Comparison of ENCODE assay signal across 8 cellular contexts in genomic region chr9:109779711-109780452, GRCh38. TPM values are rescaled to one million over a fixed set of nuclear protein-coding genes. Genes with fewer than 3 reads are reported as not detected.
A peak's percentile ranks its signal among the peaks of the same experiment; 100 is the strongest.
DNase-seq lines count a peak whose midpoint lies in the region; ATAC-seq, FAIRE-seq and TF ChIP-seq lines count a peak whose summit lies in the region.

Gene PALM2AKAP2, plus strand, starts transcription at chr9:109780198. Its CDS starts 291 bp downstream, at chr9:109780489.

- no peak for FAIRE-seq in A549 (lab: Jason Lieb, UNC)

- ATAC-seq in A549, result peak; percentile 93 to 96
- ATAC-seq in GM21528 (IDR thresholded peaks at IDR 0.05; ENCODE audit: low FRiP score, unreplicated experiment), result no peak

- TF ChIP-seq EP300 in A549 (IDR thresholded peaks at IDR 0.05) (no peak), SK-N-SH (IDR thresholded peaks at IDR 0.05; ENCODE audit: borderline replicate concordance in 1 of 2, low read depth in 1 of 2, low read length in 1 of 2) (no peak), neural cell (conservative IDR thresholded peaks at IDR 0.05; ENCODE audit: poor library complexity, severe bottlenecking) (peak; percentile 42)

- no peak within 1 kb of the TSS for H2BK5ac ChIP-seq in H9 (ENCODE audit: insufficient read length, low read length)

- H3K9me3 ChIP-seq in A549 (no peaks in the 10 kb centered on the region), H9 (ENCODE audit: control insufficient read depth, low read depth, low read length) (no peaks in the 10 kb centered on the region), SK-N-SH (no peaks in the 10 kb centered on the region), neural cell (ENCODE audit: low read length) (no peaks in the 10 kb centered on the region), BE2C (no peaks in the 10 kb centered on the region)

- POLR2A ChIA-PET in A549 (lab: Yijun Ruan, JAX), result no interaction called here
- POLR2A ChIA-PET in SK-N-SH (lab: Yijun Ruan, JAX), result no interaction called here

- CTCF ChIA-PET in A549 (lab: Yijun Ruan, JAX), result interaction anchor here (0.7 to 2.6 kb wide), 6 partner anchors 10 to 206 kb away, joined by 3 to 9 read pairs (median 4); no protein-coding TSS in a partner anchor
- CTCF ChIA-PET in SK-N-SH (lab: Yijun Ruan, JAX), result no interaction called here

- H2BK12ac ChIP-seq in H9 (ENCODE audit: insufficient read length, low read depth, low read length), result no peak within 1 kb of the TSS

- TF ChIP-seq RAD21 in A549 (conservative IDR thresholded peaks at IDR 0.05 in 1 of 2, IDR thresholded peaks at IDR 0.05 in 1 of 2) (0 out of 5 replicates have a peak, but pooled peaks of 1 of the 2 experiments have one; percentile 31), SK-N-SH (IDR thresholded peaks at IDR 0.05; ENCODE audit: low read length) (no peak), neural cell (conservative IDR thresholded peaks at IDR 0.05) (peak; percentile 47)

- no peak within 1 kb of the TSS for H3K23ac ChIP-seq in H9 (ENCODE audit: insufficient read length, low read depth, low read length)

- no peak within 1 kb of the TSS for H3K56ac ChIP-seq in H9 (ENCODE audit: insufficient read length, low read depth, low read length)

- H3K27me3 Mint-ChIP-seq in H9 (ENCODE audit: low read depth), result peaks cover 43% of the 10 kb centered on the region

- H2BK120ac ChIP-seq in H9 (ENCODE audit: low read depth, low read length, poor library complexity, severe bottlenecking), result no peak within 1 kb of the TSS

- no peak within 1 kb of the TSS for H3K27ac Mint-ChIP-seq in H9

- H3K4me2 ChIP-seq in A549, result peak within 1 kb of the TSS; percentile 100
- peak within 1 kb of the TSS; percentile 88 for H3K4me2 ChIP-seq in H9 (ENCODE audit: insufficient read depth, insufficient read length, low read length)
- peak within 1 kb of the TSS; percentile 82 for H3K4me2 ChIP-seq in SK-N-SH
- H3K4me2 ChIP-seq in neural cell (ENCODE audit: low read length), result peak within 1 kb of the TSS; percentile 82

- TF ChIP-seq POLR2A in A549 (IDR thresholded peaks at IDR 0.05; ENCODE audit: low read length), result peak; percentile 9; the same call in 1 of the 2 replicates

- H3K4me1 ChIP-seq in A549 (0 out of 3 replicates have a peak, but pooled peaks cover 3% of the 10 kb centered on the region), H9 (ENCODE audit: insufficient read depth, low read length) (0 out of 2 replicates have a peak, but pooled peaks cover 2% of the 10 kb centered on the region), SK-N-SH (ENCODE audit: control insufficient read depth in 1 of 2, insufficient read depth in 2 of 2, low read depth in 1 of 2, low read length in 1 of 2) (no peaks in the 10 kb centered on the region), BE2C (no peaks in the 10 kb centered on the region)

- peaks cover 6% of the 10 kb centered on the region for H3K23me2 ChIP-seq in H9 (ENCODE audit: insufficient read length, low read depth, low read length, poor library complexity, severe bottlenecking)

- peak within 1 kb of the TSS; percentile 74 to 91 for H3K4me3 Mint-ChIP-seq in H9

- H3K4ac ChIP-seq in H9 (ENCODE audit: low read depth, low read length), result no peak within 1 kb of the TSS

- no peak within 1 kb of the TSS for H3K18ac ChIP-seq in H9 (ENCODE audit: insufficient read length, low read depth, low read length)

- TF ChIP-seq CTCF in A549 (IDR thresholded peaks at IDR 0.05) (peak; percentile 43), H9 (conservative IDR thresholded peaks at IDR 0.05) (peak; percentile 41; the same call in 2 of the 3 replicates), SK-N-SH (IDR thresholded peaks at IDR 0.05) (peak; percentile 54), neural cell (IDR thresholded peaks at IDR 0.05; ENCODE audit: poor library complexity, severe bottlenecking) (peak; percentile 71), BE2C (IDR thresholded peaks at IDR 0.05; ENCODE audit: low read depth, low read length) (no peak)

- peak within 1 kb of the TSS; percentile 67 to 77 for H3K27ac ChIP-seq in A549
- H3K27ac ChIP-seq in H9 (ENCODE audit: insufficient read length, low read depth, low read length), result no peak within 1 kb of the TSS
- H3K27ac ChIP-seq in SK-N-SH (ENCODE audit: low read depth in 2 of 2, low read length in 1 of 2), result peak within 1 kb of the TSS; percentile 58 to 93; a peak in 3 of 4 replicates
- no peak within 1 kb of the TSS for H3K27ac ChIP-seq in neural cell (ENCODE audit: low read length)

- no peak within 1 kb of the TSS for H2AK5ac ChIP-seq in H9 (ENCODE audit: insufficient read length, low read length)

- no peaks in the 10 kb centered on the region; the same call in 1 of the 2 replicates for H3K27me3 ChIP-seq in H9 (ENCODE audit: insufficient read depth, low read length)
- H3K27me3 ChIP-seq in SK-N-SH (ENCODE audit: insufficient read depth), result no peaks in the 10 kb centered on the region
- peaks cover 7% of the 10 kb centered on the region for H3K27me3 ChIP-seq in neural cell (ENCODE audit: insufficient read depth, low read depth, low read length)
- peaks cover 15% of the 10 kb centered on the region for H3K27me3 ChIP-seq in BE2C

- H3K9ac ChIP-seq in H9 (ENCODE audit: extremely low read depth, insufficient read length, low read length) (peak within 1 kb of the TSS; percentile 25), SK-N-SH (peak within 1 kb of the TSS; percentile 99), neural cell (ENCODE audit: low read length) (peak within 1 kb of the TSS; percentile 61)

- H4K5ac ChIP-seq in H9 (ENCODE audit: insufficient read length, low read depth, low read length), result no peak within 1 kb of the TSS

- H3K4me1 Mint-ChIP-seq in H9, result peaks cover 4 to 13% of the 10 kb centered on the region in 2 experiments

- no peaks in the 10 kb centered on the region for H3K79me1 ChIP-seq in H9 (ENCODE audit: insufficient read depth, low read depth, low read length, poor library complexity, severe bottlenecking)

- H3F3A ChIP-seq in SK-N-SH (replicated peaks; ENCODE audit: insufficient read depth) (no peaks in the 10 kb centered on the region), neural cell (ENCODE audit: insufficient read depth, low read length, poor library complexity, severe bottlenecking) (no peaks in the 10 kb centered on the region)

- no peak within 1 kb of the TSS for H3T11ph ChIP-seq in H9 (ENCODE audit: low read length)

- no peak within 1 kb of the TSS for H2BK20ac ChIP-seq in H9 (ENCODE audit: low read depth, low read length, poor library complexity, severe bottlenecking)

- H4K20me1 ChIP-seq in H9 (ENCODE audit: control insufficient read depth, insufficient read depth, insufficient read length), result no peaks in the 10 kb centered on the region
- peaks cover 3% of the 10 kb centered on the region; the same call in 1 of the 2 replicates for H4K20me1 ChIP-seq in SK-N-SH (ENCODE audit: insufficient read depth)
- H4K20me1 ChIP-seq in neural cell (ENCODE audit: insufficient read depth), result no peaks in the 10 kb centered on the region

- no peaks in the 10 kb centered on the region for H3K9me2 ChIP-seq in SK-N-SH
- H3K9me2 ChIP-seq in neural cell (ENCODE audit: insufficient read depth, low read length), result no peaks in the 10 kb centered on the region

- H3K14ac ChIP-seq in H9 (ENCODE audit: insufficient read depth, low read length), result peak within 1 kb of the TSS; percentile 52; the same call in 1 of the 2 replicates

- H3K9me3 Mint-ChIP-seq in H9, result no peaks in the 10 kb centered on the region

- H4K91ac ChIP-seq in H9 (ENCODE audit: insufficient read length, low read depth, low read length), result no peak within 1 kb of the TSS

- H2AFZ ChIP-seq in H9 (ENCODE audit: low read length), result peak within 1 kb of the TSS; percentile 63
- H2AFZ ChIP-seq in SK-N-SH (ENCODE audit: low read depth), result peak within 1 kb of the TSS; percentile 67; the same call in 1 of the 2 replicates
- H2AFZ ChIP-seq in neural cell (ENCODE audit: low read depth, low read length), result peak within 1 kb of the TSS; percentile 33

- no peaks in the 10 kb centered on the region for H3K36me3 Mint-ChIP-seq in H9 (ENCODE audit: insufficient read depth in 1 of 3, low read depth in 3 of 3)

- no peak within 1 kb of the TSS for H4K8ac ChIP-seq in H9 (replicated peaks; ENCODE audit: insufficient read length, low read depth, low read length)

- H2BK15ac ChIP-seq in H9 (ENCODE audit: low read depth, low read length), result no peak within 1 kb of the TSS

- DNase-seq in A549 (ENCODE audit: low read depth in 1 of 2, low spot score in 1 of 2), result peak; percentile 39 to 43
- DNase-seq in H9, result peak; percentile 68
- peak; percentile 47 for DNase-seq in SK-N-SH
- peak; percentile 48 for DNase-seq in foreskin melanocyte
- DNase-seq in NCI-H1048 (lab: John Stamatoyannopoulos, UW), result no peak
- no peak for DNase-seq in BE2C

- H3K79me2 ChIP-seq in H9 (ENCODE audit: insufficient read depth, low read length) (peaks cover 5% of the 10 kb centered on the region; the same call in 1 of the 2 replicates), SK-N-SH (ENCODE audit: insufficient read depth) (peaks cover 47% of the 10 kb centered on the region), neural cell (replicated peaks; ENCODE audit: insufficient read depth, low read length) (no peaks in the 10 kb centered on the region)

- H3K4me3 ChIP-seq in A549, result peak within 1 kb of the TSS; percentile 68
- peak within 1 kb of the TSS; percentile 73 to 99 for H3K4me3 ChIP-seq in SK-N-SH (ENCODE audit: low read depth in 2 of 2, low read length in 1 of 2)
- H3K4me3 ChIP-seq in neural cell (ENCODE audit: low read length), result peak within 1 kb of the TSS; percentile 74
- no peak within 1 kb of the TSS for H3K4me3 ChIP-seq in BE2C (ENCODE audit: low read depth, low read length)

- H3K36me3 ChIP-seq in SK-N-SH (replicated peaks in 1 of 2; ENCODE audit: control insufficient read depth in 1 of 2, insufficient read depth in 2 of 2, low read length in 1 of 2), result peaks cover 0 to 9% of the 10 kb centered on the region in 2 experiments
- no peaks in the 10 kb centered on the region for H3K36me3 ChIP-seq in neural cell (ENCODE audit: insufficient read depth, low read length)
- H3K36me3 ChIP-seq in BE2C, result no peaks in the 10 kb centered on the region

- WGBS in A549 (ENCODE audit: missing lambda C conversion rate), result 1% methylated on average over 18 of the region's 85 CpGs
- no CpG with 5 or more reads among the region's 85 CpGs for WGBS in H9 (ENCODE audit: extremely low coverage, insufficient read length, low lambda C conversion rate)
- 3% methylated on average over 11 of the region's 85 CpGs for WGBS in SK-N-SH (ENCODE audit: low lambda C conversion rate)

TF ChIP-seq in neural cell, 6 proteins besides CTCF, POLR2A, EP300 and RAD21 (continues in another document):
- TF ChIP-seq TAF1 (IDR thresholded peaks at IDR 0.05; ENCODE audit: low read depth), result peak; percentile 56

RNA-seq across cellular contexts. Expression of gene PALM2AKAP2, which starts in this region (rescaled TPM):
- polyA plus RNA-seq in A549 (2011; rRNA removed) (0.08 TPM in 1 of 2 replicates, not detected in the other), A549 (2017; fragmentation: RNase III; extraction: RNeasy Plus Mini Kit Qiagen cat#74134 plus additional on column Dnase treatment) (0.04 to 0.22 TPM (median 0.06 TPM) in 3 replicates), SK-N-SH (2012; rRNA removed) (3.6 and 4.3 TPM in 2 replicates), neural cell (0.41 and 1.3 TPM in 2 replicates)
- polyA plus RNA-seq in A549 (2012; cell fraction: cytosol; rRNA removed), result 0.01 TPM in 1 of 2 replicates, not detected in the other
- polyA plus RNA-seq in A549 (2012; cell fraction: nucleus; rRNA removed), result not detected in 2 replicates
- not detected in 2 replicates for polyA minus RNA-seq in A549 (2011; rRNA and poly(A)+ RNA removed)
- total RNA-seq in H9 (2021), result 3.6 and 4.0 TPM in 2 replicates
- polyA plus RNA-seq in SK-N-SH (2012; cell fraction: cytosol; rRNA removed), result 4.1 and 4.8 TPM in 2 replicates
- 1.9 and 2.7 TPM in 2 replicates for polyA plus RNA-seq in SK-N-SH (2012; cell fraction: nucleus; rRNA removed)
- 2.7 and 6.3 TPM in 2 replicates for polyA minus RNA-seq in neural cell
- polyA plus RNA-seq in BE2C (2012; ENCODE audit: insufficient read depth, insufficient read length, low read depth), result not detected

Comparison
In these comparisons a context has a peak if more than half of its experiments do, and no peak if none do; other contexts are left out.
1. Peak in DNase-seq, ATAC-seq, H3K4me3 ChIP-seq, H3K27ac ChIP-seq and H3K4me2 ChIP-seq in A549; RNA of the gene not detected or under 1 TPM.
2. DNase-seq: peak in H9 (single experiment), SK-N-SH (single experiment) and foreskin melanocyte (single experiment); none in NCI-H1048 (single experiment) and BE2C (single experiment).
3. H3K27ac ChIP-seq: peak in SK-N-SH (2 of 2); none in H9 (single experiment) and neural cell (single experiment).
4. H3K9ac ChIP-seq: peak in every context shown above with its lines; median percentile 99 in SK-N-SH; 61 in neural cell; 25 in H9.
5. Of the 12 proteins assayed by ChIP-seq in both A549 and SK-N-SH: peak only in A549: none; only in SK-N-SH: none; in both: CTCF, MAX and SMC3; in neither: 8; mixed calls (peak in some experiments, not most) for 1.
6. Peak in every context shown above with its lines, with median percentiles within 50 percentile points of each other: H3K4me2 ChIP-seq and H2AFZ ChIP-seq.